ENCODE assay signal across 35 cellular contexts in the genomic region with DNA sequence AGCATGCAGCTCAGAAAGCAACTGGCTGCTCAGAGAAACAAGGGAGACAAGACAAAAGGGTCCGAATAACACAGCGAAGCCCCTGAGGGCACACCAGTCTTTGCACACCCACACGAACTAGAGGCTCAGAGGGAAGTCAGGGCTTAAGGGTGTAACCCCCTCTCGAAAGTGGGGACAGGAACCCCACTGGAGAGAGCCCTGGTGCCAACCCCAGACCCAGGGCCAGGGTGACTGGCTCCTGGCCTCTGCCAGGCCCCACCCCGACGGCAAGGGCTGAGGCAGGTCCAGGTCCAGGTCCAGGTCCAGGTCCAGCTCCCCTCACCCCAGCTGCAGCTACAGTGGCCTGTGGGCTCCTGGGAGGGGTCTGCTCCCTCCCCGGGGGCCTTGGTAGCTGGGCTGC. TPM values are rescaled to one million over a fixed set of nuclear protein-coding genes. Genes with fewer than 3 reads are reported as not detected.
DNase-seq lines count a peak whose midpoint lies in the region; ATAC-seq, FAIRE-seq and TF ChIP-seq lines count a peak whose summit lies in the region.
"Had no signal": no experiment of that assay in that cellular context is flagged by ENCODE, and none has a peak within 500 bp of the region (broad histone marks: within the 10 kb centered on the region; RNA-seq: fewer than 3 reads in every experiment).

No MANE protein-coding gene starts in this region.

- BruUV-seq in Caco-2 (replicated peaks; lab: Mats Ljungman, UMichigan), result no TSS peak

- CTCF ChIA-PET in Caco-2 (lab: Charles Lee), result no interaction called here

- H3K4me3 ChIP-seq in small intestine (ENCODE audit: low read depth in 1 of 2, low read length in 2 of 2) (no peak overlapping the region), psoas muscle (no peak overlapping the region), osteoblast (ENCODE audit: insufficient read depth, low read length) (no peak overlapping the region), Caco-2 (ENCODE audit: low read depth, low read length) (no peak overlapping the region)
- H3K4me3 ChIP-seq: esophagus muscularis mucosa, left ventricle myocardium inferior, PC-9, testis, vagina had no signal

- H3K4me1 ChIP-seq in small intestine (ENCODE audit: control insufficient read depth in 2 of 2, insufficient read depth in 1 of 2, low read depth in 1 of 2, low read length in 1 of 2), result no peaks in the 10 kb centered on the region
- H3K4me1 ChIP-seq in psoas muscle, result no peaks in the 10 kb centered on the region
- H3K4me1 ChIP-seq in osteoblast (ENCODE audit: insufficient read depth, low read length), result no peaks in the 10 kb centered on the region
- H3K4me1 ChIP-seq in Caco-2, result no peaks in the 10 kb centered on the region
- H3K4me1 ChIP-seq: esophagus muscularis mucosa, left ventricle myocardium inferior, testis, vagina had no signal

- 40 to 65% (median 42%) methylated on average over 7 of the region's 7 CpGs for WGBS in small intestine, 3 donors
- WGBS in psoas muscle, 3 donors, result 56 to 66% (median 60%) methylated on average over 6 to 7 of the region's 7 CpGs

- peaks cover 16% of the 10 kb centered on the region for H3K27me3 Mint-ChIP-seq in Caco-2 (ENCODE audit: insufficient read depth, unreplicated experiment)

- H3K4me1 Mint-ChIP-seq in Caco-2 (ENCODE audit: low read depth, unreplicated experiment), result no peaks in the 10 kb centered on the region
- H3K4me1 Mint-ChIP-seq: activated CD8-positive, alpha-beta memory T cell treated with anti-CD3 and anti-CD28 coated beads, Interleukin-2, amount 10 ng/mL, durations not matched to agents 7 days and 5 days; central memory CD8-positive, alpha-beta T cell; T-helper 17 cell had no signal

- H3K36me3 Mint-ChIP-seq in Caco-2 (ENCODE audit: insufficient read depth, unreplicated experiment), result peaks cover 5% of the 10 kb centered on the region
- H3K36me3 Mint-ChIP-seq: activated CD8-positive, alpha-beta memory T cell treated with anti-CD3 and anti-CD28 coated beads, Interleukin-2, amount 10 ng/mL, durations not matched to agents 7 days and 5 days had no signal

- H3K4me3 Mint-ChIP-seq in Caco-2 (ENCODE audit: unreplicated experiment), result no peak overlapping the region
- H3K4me3 Mint-ChIP-seq: activated CD8-positive, alpha-beta memory T cell treated with anti-CD3 and anti-CD28 coated beads, Interleukin-2, amount 10 ng/mL, durations not matched to agents 7 days and 5 days; activated naive CD4-positive, alpha-beta T cell treated with anti-CD3 and anti-CD28 coated beads for 36 hours; activated T-cell treated with anti-CD3 and anti-CD28 coated beads, Interleukin-2, amount 50 U/mL, for 72 hours; central memory CD8-positive, alpha-beta T cell; dendritic cell treated with granulocyte-macrophage colony-stimulating factor and Interleukin-4, amounts not matched to agents 40 ng/mL and 50 ng/mL, for 4 days; T-helper 17 cell had no signal

- H3K27ac Mint-ChIP-seq in Caco-2 (ENCODE audit: unreplicated experiment), result no peak overlapping the region
- H3K27ac Mint-ChIP-seq: activated CD8-positive, alpha-beta memory T cell treated with anti-CD3 and anti-CD28 coated beads, Interleukin-2, amount 10 ng/mL, durations not matched to agents 7 days and 5 days; activated naive CD4-positive, alpha-beta T cell treated with anti-CD3 and anti-CD28 coated beads for 36 hours; activated T-cell treated with anti-CD3 and anti-CD28 coated beads, Interleukin-2, amount 50 U/mL, for 72 hours; dendritic cell treated with granulocyte-macrophage colony-stimulating factor and Interleukin-4, amounts not matched to agents 40 ng/mL and 50 ng/mL, for 4 days; T-helper 17 cell had no signal

- H3K79me2 ChIP-seq in osteoblast (ENCODE audit: insufficient read depth, low read length), result no peaks in the 10 kb centered on the region

- H3K4me2 ChIP-seq in osteoblast (ENCODE audit: insufficient read depth, low read length), result no peak overlapping the region
- H3K4me2 ChIP-seq: PC-9 had no signal

- POLR2A ChIA-PET in Caco-2 (lab: Charles Lee), result no interaction called here

- H2AFZ ChIP-seq in osteoblast (ENCODE audit: low read length), result no peak overlapping the region
- H2AFZ ChIP-seq: PC-9 had no signal

- FAIRE-seq in small intestine (lab: Jason Lieb, UNC), result no peak
- FAIRE-seq: GM18507, H54 had no signal

- H4K20me1 ChIP-seq in osteoblast (ENCODE audit: insufficient read depth, low read length), result no peaks in the 10 kb centered on the region

- DNase-seq in NCI-H2171 treated with DMSO at 0.1 percent for 48 hours (lab: John Stamatoyannopoulos, UW) (peak; percentile 15), NCI-H2171 (lab: John Stamatoyannopoulos, UW) (no peak), NCI-H146 treated with DMSO at 0.1 percent for 48 hours (lab: John Stamatoyannopoulos, UW; ENCODE audit: unreplicated experiment) (peak; percentile 64), left lobe of liver (ENCODE audit: low spot score) (peak; percentile 26), small intestine (peak; percentile 5), psoas muscle (no peak), osteoblast (ENCODE audit: insufficient read length, low spot score, missing footprints) (no peak), Caco-2 (no peak)
- DNase-seq: activated CD4-positive, alpha-beta T cell treated with anti-CD3 and anti-CD28 coated beads, Interleukin-2, amount 50 U/mL, for 4 hours; activated CD8-positive, alpha-beta memory T cell treated with anti-CD3 and anti-CD28 coated beads, Interleukin-2, amount 10 ng/mL, durations not matched to agents 7 days and 5 days; activated naive CD4-positive, alpha-beta T cell treated with anti-CD3 and anti-CD28 coated beads for 36 hours; activated T-cell treated with anti-CD3 and anti-CD28 coated beads, Interleukin-2, amount 50 U/mL, for 72 hours; DND-41; foreskin fibroblast; KG1; left ventricle myocardium inferior; NK-92 treated with Interleukin-12 subunit alpha and Interleukin-12 subunit beta, amount 100 ng/mL, for 24 hours; occipital lobe; Right ventricle myocardium superior; stimulated activated naive CD4-positive, alpha-beta T cell treated with Interleukin-2 at 50 U/mL for 16 hours; T-helper 17 cell; testis had no signal

- no peak overlapping the region for H3K27ac ChIP-seq in small intestine (ENCODE audit: low read depth in 1 of 2, low read length in 1 of 2)
- no peak overlapping the region for H3K27ac ChIP-seq in psoas muscle
- no peak overlapping the region for H3K27ac ChIP-seq in osteoblast (ENCODE audit: low read depth, low read length)
- H3K27ac ChIP-seq: C4-2B, esophagus muscularis mucosa, left ventricle myocardium inferior, PC-9, testis, vagina had no signal

- intact Hi-C loops in psoas muscle (cut with DNase I), result loop anchor here in 1 of 2 donors (5.0 kb wide), 1 partner anchor 505 kb away; no protein-coding TSS in a partner anchor
- intact Hi-C loops in Caco-2 (cut with micrococcal nuclease; ENCODE audit: unreplicated experiment), result no loop called here

- no peak for ATAC-seq in left lobe of liver
- no peak for ATAC-seq in psoas muscle
- ATAC-seq: activated CD8-positive, alpha-beta memory T cell treated with anti-CD3 and anti-CD28 coated beads, Interleukin-2, amount 10 ng/mL, durations not matched to agents 7 days and 5 days; activated T-cell treated with anti-CD3 and anti-CD28 coated beads, Interleukin-2, amount 50 U/mL, for 72 hours; T-helper 17 cell had no signal

- peaks cover 25% of the 10 kb centered on the region for H3K9me3 Mint-ChIP-seq in Caco-2 (ENCODE audit: unreplicated experiment)
- H3K9me3 Mint-ChIP-seq: activated naive CD4-positive, alpha-beta T cell treated with anti-CD3 and anti-CD28 coated beads for 36 hours; central memory CD8-positive, alpha-beta T cell had no signal

- TF ChIP-seq CTCF in psoas muscle (IDR thresholded peaks at IDR 0.05) (no peak), osteoblast (IDR thresholded peaks at IDR 0.05; ENCODE audit: extremely low read depth, low read depth, low read length) (no peak), Caco-2 (IDR thresholded peaks at IDR 0.05; ENCODE audit: insufficient read depth in 1 of 2, low read depth in 1 of 2, low read length in 1 of 2, severe bottlenecking in 1 of 2, unreplicated experiment in 1 of 2) (no peak)

- H3K27me3 ChIP-seq in small intestine (ENCODE audit: control insufficient read depth in 2 of 2, insufficient read depth in 2 of 2, low read length in 2 of 2), result no peaks in the 10 kb centered on the region
- H3K27me3 ChIP-seq in psoas muscle (ENCODE audit: insufficient read depth in 3 of 3, low read length in 2 of 3), result no peaks in the 10 kb centered on the region
- H3K27me3 ChIP-seq in osteoblast (ENCODE audit: insufficient read depth, low read length), result peaks cover 6% of the 10 kb centered on the region
- no peaks in the 10 kb centered on the region for H3K27me3 ChIP-seq in Caco-2 (replicated peaks; ENCODE audit: control insufficient read depth, insufficient read depth, low read length)
- H3K27me3 ChIP-seq: esophagus muscularis mucosa, testis, vagina had no signal

- H3K9me3 ChIP-seq in small intestine (ENCODE audit: control insufficient read depth, low read depth) (no peaks in the 10 kb centered on the region), psoas muscle (no peaks in the 10 kb centered on the region), osteoblast (ENCODE audit: low read depth, low read length) (no peaks in the 10 kb centered on the region), Caco-2 (no peaks in the 10 kb centered on the region; the same call in 1 of the 2 replicates)
- H3K9me3 ChIP-seq: esophagus muscularis mucosa, left ventricle myocardium inferior, testis, vagina had no signal

- H3K36me3 ChIP-seq in small intestine (ENCODE audit: control insufficient read depth in 2 of 2, insufficient read depth in 2 of 2, low read length in 2 of 2), result no peaks in the 10 kb centered on the region
- H3K36me3 ChIP-seq in psoas muscle (ENCODE audit: insufficient read depth in 1 of 2, low read depth in 1 of 2), result no peaks in the 10 kb centered on the region
- H3K36me3 ChIP-seq in osteoblast (ENCODE audit: insufficient read depth, low read length), result no peaks in the 10 kb centered on the region
- no peaks in the 10 kb centered on the region for H3K36me3 ChIP-seq in Caco-2 (ENCODE audit: control insufficient read depth, insufficient read depth, low read length)
- H3K36me3 ChIP-seq: esophagus muscularis mucosa, left ventricle myocardium inferior, vagina had no signal

RNA-seq across cellular contexts. Expression of gene PRR23E, which starts 10.5 kb away (rescaled TPM):
- total RNA-seq in left lobe of liver (not detected), psoas muscle (not detected), osteoblast (not detected in 2 replicates), Caco-2 (2022) (not detected in 2 replicates)
- polyA plus RNA-seq in small intestine (not detected), psoas muscle (not detected)
- total RNA-seq: A172; activated CD8-positive, alpha-beta memory T cell treated with anti-CD3 and anti-CD28 coated beads, Interleukin-2, amount 10 ng/mL, durations not matched to agents 7 days and 5 days; activated naive CD4-positive, alpha-beta T cell treated with anti-CD3 and anti-CD28 coated beads for 36 hours; activated T-cell treated with anti-CD3 and anti-CD28 coated beads, Interleukin-2, amount 50 U/mL, for 72 hours; Calu3; esophagus muscularis mucosa; left ventricle myocardium inferior; MCF 10A; myocyte; occipital lobe; PC-9; Right ventricle myocardium superior; skeletal muscle tissue; T-helper 17 cell; vagina had no signal

Comparison
In these comparisons a context has a peak if more than half of its experiments do, and no peak if none do; other contexts are left out.
1. DNase-seq: peak in NCI-H2171 treated with DMSO at 0.1 percent for 48 hours (single experiment), NCI-H146 treated with DMSO at 0.1 percent for 48 hours (single experiment), left lobe of liver (single experiment) and small intestine (single experiment); none in NCI-H2171 (single experiment), psoas muscle (0 of 2), osteoblast (single experiment) and Caco-2 (0 of 2).